18 cellular contexts compared by ENCODE assay signal in genomic region chr2:223865124-223865523, GRCh38. TPM values are rescaled to one million over a fixed set of nuclear protein-coding genes. Genes with fewer than 3 reads are reported as not detected.
A peak's percentile ranks its signal among the peaks of the same experiment; 100 is the strongest.
DNase-seq lines count a peak whose midpoint lies in the region; ATAC-seq and TF ChIP-seq lines count a peak whose summit lies in the region.
"Had no signal": no experiment of that assay in that cellular context is flagged by ENCODE, and none has a peak within 500 bp of the region (broad histone marks: within the 10 kb centered on the region; RNA-seq: fewer than 3 reads in every experiment).

No MANE protein-coding gene starts in this region.

- intact Hi-C loops in activated CD4-positive, alpha-beta T cell treated with anti-CD3 and anti-CD28 coated beads for 36 hours (cut with DNase I, micrococcal nuclease) = no loop called here
- intact Hi-C loops in OCI-LY7 (cut with micrococcal nuclease; ENCODE audit: unreplicated experiment) (loop anchor here (10.0 kb wide), 1 partner anchor 410 kb away; no protein-coding TSS in a partner anchor), posterior cingulate gyrus (cut with DNase I) (no loop called here)
- intact Hi-C loops in dendritic cell treated with granulocyte-macrophage colony-stimulating factor and Interleukin-4, amounts not matched to agents 40 ng/mL and 50 ng/mL, for 4 days (cut with micrococcal nuclease) = no loop called here

- no peak for DNase-seq in activated CD4-positive, alpha-beta T cell treated with anti-CD3 and anti-CD28 coated beads for 36 hours
- DNase-seq in activated CD4-positive, alpha-beta T cell treated with anti-CD3 and anti-CD28 coated beads, Interleukin-2, amount 50 U/mL, for 4 hours = no peak
- peak in 2 of 3 donors; percentile 65 to 72 for DNase-seq in CD4-positive, CD25-positive, alpha-beta regulatory T cell
- peak; percentile 7 for DNase-seq in OCI-LY7 (ENCODE audit: low spot score)
- no peak for DNase-seq in NAMALWA (ENCODE audit: low spot score)
- no peak for DNase-seq in posterior cingulate gyrus
- DNase-seq: cerebellar nuclear complex, endodermal cell, foreskin fibroblast, left colon, ovary, T1000, upper lobe of left lung had no signal

- H3K27me3 ChIP-seq in CD4-positive, CD25-positive, alpha-beta regulatory T cell (ENCODE audit: control insufficient read depth, insufficient read depth, low read length) = no peaks in the 10 kb centered on the region
- H3K27me3 ChIP-seq: ovary, upper lobe of left lung had no signal

- H3K9me3 Mint-ChIP-seq in activated CD4-positive, alpha-beta T cell treated with anti-CD3 and anti-CD28 coated beads for 36 hours (ENCODE audit: low read depth) = no peaks in the 10 kb centered on the region
- H3K9me3 Mint-ChIP-seq in CD4-positive, CD25-positive, alpha-beta regulatory T cell = no peaks in the 10 kb centered on the region
- H3K9me3 Mint-ChIP-seq in dendritic cell treated with granulocyte-macrophage colony-stimulating factor and Interleukin-4, amounts not matched to agents 40 ng/mL and 50 ng/mL, for 4 days = no peaks in the 10 kb centered on the region
- H3K9me3 Mint-ChIP-seq: endodermal cell had no signal

- peaks cover 16% of the 10 kb centered on the region for H3K4me1 ChIP-seq in CD4-positive, CD25-positive, alpha-beta regulatory T cell (ENCODE audit: control insufficient read depth, insufficient read depth, low read length, poor library complexity, severe bottlenecking)
- H3K4me1 ChIP-seq in OCI-LY7 (ENCODE audit: insufficient read depth, low read length, poor library complexity, severe bottlenecking) = peaks cover 16% of the 10 kb centered on the region
- H3K4me1 ChIP-seq: HAP-1, upper lobe of left lung had no signal

- CTCF ChIA-PET in activated CD4-positive, alpha-beta T cell treated with anti-CD3 and anti-CD28 coated beads for 36 hours (lab: Charles Lee) = interaction anchor here (0.6 kb wide), 1 partner anchor 8 kb away, joined by 3 read pairs; no protein-coding TSS in a partner anchor
- CTCF ChIA-PET in OCI-LY7 (lab: Charles Lee; ENCODE audit: unreplicated experiment) = no interaction called here

- BruUV-seq in OCI-LY7 (replicated peaks; lab: Mats Ljungman, UMichigan) = no TSS peak

- no peaks in the 10 kb centered on the region for H4K20me1 ChIP-seq in OCI-LY7 (ENCODE audit: insufficient read depth, low read length)

- no peak overlapping the region for H3K27ac ChIP-seq in CD4-positive, CD25-positive, alpha-beta regulatory T cell (ENCODE audit: insufficient read depth, low read length, poor library complexity, severe bottlenecking)
- H3K27ac ChIP-seq in OCI-LY7 (ENCODE audit: low read depth, low read length, poor library complexity, severe bottlenecking) = no peak overlapping the region
- H3K27ac ChIP-seq: ovary, skin epidermis, upper lobe of left lung had no signal

- H3K36me3 Mint-ChIP-seq in activated CD4-positive, alpha-beta T cell treated with anti-CD3 and anti-CD28 coated beads for 36 hours (ENCODE audit: low read depth) = peaks cover 9% of the 10 kb centered on the region
- H3K36me3 Mint-ChIP-seq in CD4-positive, CD25-positive, alpha-beta regulatory T cell = peaks cover 11% of the 10 kb centered on the region
- peaks cover 56% of the 10 kb centered on the region for H3K36me3 Mint-ChIP-seq in dendritic cell treated with granulocyte-macrophage colony-stimulating factor and Interleukin-4, amounts not matched to agents 40 ng/mL and 50 ng/mL, for 4 days (ENCODE audit: low read depth)

- H3K4me2 ChIP-seq in OCI-LY7 (ENCODE audit: low read length) = no peak overlapping the region
- H3K4me2 ChIP-seq: A549 had no signal

- H3K9me2 ChIP-seq in OCI-LY7 (ENCODE audit: insufficient read depth, low read length) = no peaks in the 10 kb centered on the region

- H3K9me3 ChIP-seq in CD4-positive, CD25-positive, alpha-beta regulatory T cell (ENCODE audit: control insufficient read depth in 2 of 2, low read length in 2 of 2) = no peaks in the 10 kb centered on the region
- H3K9me3 ChIP-seq in OCI-LY7 (ENCODE audit: low read length) = no peaks in the 10 kb centered on the region
- H3K9me3 ChIP-seq: A549, HAP-1, ovary, upper lobe of left lung had no signal

- POLR2A ChIA-PET in activated CD4-positive, alpha-beta T cell treated with anti-CD3 and anti-CD28 coated beads for 36 hours (lab: Charles Lee) = no interaction called here
- POLR2A ChIA-PET in OCI-LY7 (lab: Charles Lee) = interaction anchor here (0.7 to 1.8 kb wide), 4 partner anchors 15 to 189 kb away, joined by 3 to 4 read pairs (median 3); no protein-coding TSS in a partner anchor

- H3K36me3 ChIP-seq in CD4-positive, CD25-positive, alpha-beta regulatory T cell (ENCODE audit: control insufficient read depth, insufficient read depth, low read length) = peaks cover 4% of the 10 kb centered on the region
- H3K36me3 ChIP-seq in OCI-LY7 (ENCODE audit: insufficient read depth, low read length) = no peaks in the 10 kb centered on the region
- H3K36me3 ChIP-seq: HAP-1, ovary had no signal

- no peak overlapping the region for H3K4me3 Mint-ChIP-seq in activated CD4-positive, alpha-beta T cell treated with anti-CD3 and anti-CD28 coated beads for 36 hours
- peak overlapping the region in 3 of 4 donors; percentile 1 to 56 (median 42) for H3K4me3 Mint-ChIP-seq in CD4-positive, CD25-positive, alpha-beta regulatory T cell
- H3K4me3 Mint-ChIP-seq in dendritic cell treated with granulocyte-macrophage colony-stimulating factor and Interleukin-4, amounts not matched to agents 40 ng/mL and 50 ng/mL, for 4 days = no peak overlapping the region
- H3K4me3 Mint-ChIP-seq: endodermal cell had no signal

- no peak overlapping the region for H3K27ac Mint-ChIP-seq in activated CD4-positive, alpha-beta T cell treated with anti-CD3 and anti-CD28 coated beads for 36 hours
- peak overlapping the region; percentile 8 to 32 (median 30) for H3K27ac Mint-ChIP-seq in CD4-positive, CD25-positive, alpha-beta regulatory T cell
- H3K27ac Mint-ChIP-seq in dendritic cell treated with granulocyte-macrophage colony-stimulating factor and Interleukin-4, amounts not matched to agents 40 ng/mL and 50 ng/mL, for 4 days = peak overlapping the region; percentile 16

- ATAC-seq in activated CD4-positive, alpha-beta T cell treated with anti-CD3 and anti-CD28 coated beads for 36 hours = peak; percentile 26
- ATAC-seq in CD4-positive, CD25-positive, alpha-beta regulatory T cell (ENCODE audit: low read depth in 2 of 2) = peak; percentile 74 to 84
- ATAC-seq in GM21390 (IDR thresholded peaks at IDR 0.05; ENCODE audit: unreplicated experiment) = no peak
- ATAC-seq: A549, left colon had no signal

- no peak overlapping the region for H2AFZ ChIP-seq in OCI-LY7 (ENCODE audit: low read length)

- H3K4me3 ChIP-seq in CD4-positive, CD25-positive, alpha-beta regulatory T cell (ENCODE audit: low read depth, low read length) = peak overlapping the region; percentile 52
- no peak overlapping the region for H3K4me3 ChIP-seq in OCI-LY7 (ENCODE audit: low read depth, low read length, poor library complexity, severe bottlenecking)
- H3K4me3 ChIP-seq: A549, HAP-1, ovary, skin epidermis, upper lobe of left lung had no signal

- H3K4me1 Mint-ChIP-seq in activated CD4-positive, alpha-beta T cell treated with anti-CD3 and anti-CD28 coated beads for 36 hours = peaks cover 22% of the 10 kb centered on the region
- H3K4me1 Mint-ChIP-seq in CD4-positive, CD25-positive, alpha-beta regulatory T cell = peaks cover 5 to 21% (median 19%) of the 10 kb centered on the region in 4 donors
- H3K4me1 Mint-ChIP-seq in dendritic cell treated with granulocyte-macrophage colony-stimulating factor and Interleukin-4, amounts not matched to agents 40 ng/mL and 50 ng/mL, for 4 days (ENCODE audit: low read depth) = peaks cover 30% of the 10 kb centered on the region

- TF ChIP-seq CTCF in OCI-LY7 (conservative IDR thresholded peaks at IDR 0.05; ENCODE audit: low read length) = no peak

- no peaks in the 10 kb centered on the region for H3K27me3 Mint-ChIP-seq in activated CD4-positive, alpha-beta T cell treated with anti-CD3 and anti-CD28 coated beads for 36 hours
- H3K27me3 Mint-ChIP-seq in CD4-positive, CD25-positive, alpha-beta regulatory T cell = no peaks in the 10 kb centered on the region
- H3K27me3 Mint-ChIP-seq in dendritic cell treated with granulocyte-macrophage colony-stimulating factor and Interleukin-4, amounts not matched to agents 40 ng/mL and 50 ng/mL, for 4 days = no peaks in the 10 kb centered on the region

- no peaks in the 10 kb centered on the region for H3K79me2 ChIP-seq in OCI-LY7 (ENCODE audit: insufficient read depth, low read depth, low read length)

RNA-seq across cellular contexts. Expression of gene AP1S3, which starts 27.7 kb away (rescaled TPM):
- total RNA-seq in activated CD4-positive, alpha-beta T cell treated with anti-CD3 and anti-CD28 coated beads for 36 hours = 10 to 100 TPM in 1 of 2 experiments, 1 to 10 TPM in 1; 8.8 to 10.1 TPM
- total RNA-seq in CD4-positive, CD25-positive, alpha-beta regulatory T cell = 3.7 TPM
- 1 to 10 TPM in 2 of 4 donors, under 1 TPM in 2; 0.88 to 2.2 (median 1.5) TPM for polyA plus RNA-seq in CD4-positive, CD25-positive, alpha-beta regulatory T cell
- total RNA-seq in OCI-LY7 (2014; rRNA removed; shearing (Covaris generic)) = 7.0 and 11.2 TPM in 2 replicates
- total RNA-seq in OCI-LY7 (2022) = 32.1 and 42.6 TPM in 2 replicates

Comparison
In these comparisons a context has a peak if more than half of its experiments do, and no peak if none do; other contexts are left out.
1. DNase-seq: peak in CD4-positive, CD25-positive, alpha-beta regulatory T cell (2 of 3) and OCI-LY7 (single experiment); none in activated CD4-positive, alpha-beta T cell treated with anti-CD3 and anti-CD28 coated beads for 36 hours (single experiment), activated CD4-positive, alpha-beta T cell treated with anti-CD3 and anti-CD28 coated beads, Interleukin-2, amount 50 U/mL, for 4 hours (0 of 2), NAMALWA (single experiment) and posterior cingulate gyrus (0 of 10).
2. H3K4me3 Mint-ChIP-seq: peak in CD4-positive, CD25-positive, alpha-beta regulatory T cell (3 of 4); none in activated CD4-positive, alpha-beta T cell treated with anti-CD3 and anti-CD28 coated beads for 36 hours (single experiment) and dendritic cell treated with granulocyte-macrophage colony-stimulating factor and Interleukin-4, amounts not matched to agents 40 ng/mL and 50 ng/mL, for 4 days (single experiment).